ENCODE assay signal across 8 cellular contexts in the genomic region with DNA sequence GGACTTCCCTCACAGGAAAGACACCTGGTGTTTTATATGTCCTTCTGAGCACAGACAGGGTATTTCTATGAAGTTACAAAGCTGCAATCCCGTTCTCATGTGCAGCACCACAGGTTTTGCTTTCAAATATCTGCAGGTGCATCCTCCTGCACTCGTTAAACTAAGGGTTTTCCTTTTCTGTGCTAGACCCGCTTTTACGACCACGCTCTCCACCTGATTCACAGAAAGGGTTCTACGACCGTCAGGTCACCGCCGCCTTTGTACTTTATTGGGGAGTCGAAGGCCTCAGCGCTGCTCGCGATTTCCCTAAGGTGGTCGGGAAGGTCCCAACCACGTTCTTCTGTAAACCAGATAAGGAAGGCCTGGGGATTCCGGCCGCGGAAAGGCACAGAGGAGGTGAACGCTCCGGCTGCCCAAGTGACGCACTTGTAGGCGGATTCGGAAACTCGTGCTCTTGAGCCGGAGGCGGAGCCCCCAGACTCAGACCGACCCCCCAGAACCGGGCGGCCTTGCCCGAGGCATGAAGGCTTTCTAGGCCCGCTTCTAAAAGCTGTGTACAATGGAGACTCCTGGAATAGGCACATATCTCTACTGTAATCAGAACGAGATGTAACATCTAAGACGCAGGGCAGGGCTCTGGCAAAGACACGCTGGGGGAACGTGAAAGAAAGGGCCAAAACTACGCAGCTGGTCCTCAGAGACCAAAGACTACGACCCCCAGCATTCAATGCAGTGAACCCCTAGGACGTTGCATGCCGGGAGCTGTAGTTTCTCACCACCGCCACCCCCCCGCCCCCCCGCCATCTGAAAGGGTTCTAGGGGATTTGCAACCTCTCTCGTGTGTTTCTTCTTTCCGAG. TPM values are rescaled to one million over a fixed set of nuclear protein-coding genes. Genes with fewer than 3 reads are reported as not detected.
DNase-seq lines count a peak whose midpoint lies in the region; ATAC-seq and TF ChIP-seq lines count a peak whose summit lies in the region.

No MANE protein-coding gene starts in this region.

- H3K4me1 ChIP-seq in urinary bladder (ENCODE audit: insufficient read depth): no peaks in the 10 kb centered on the region

- DNase-seq in GM12864 (ENCODE audit: low read depth) (peak; percentile 87), NCI-H2081 (lab: John Stamatoyannopoulos, UW) (peak; percentile 90 to 95), T-helper 9 cell (peak; percentile 70), astrocyte of the cerebellum (ENCODE audit: low read depth) (peak; percentile 81), hepatic stellate cell (ENCODE audit: low spot score) (peak; percentile 87), pulmonary artery endothelial cell (ENCODE audit: low read depth, low spot score) (peak; percentile 75)

- peak overlapping the region; percentile 63 for H3K4me3 ChIP-seq in GM12864 (ENCODE audit: low read depth, low read length)
- peak overlapping the region; percentile 81 for H3K4me3 ChIP-seq in astrocyte of the cerebellum (ENCODE audit: low read depth, low read length)
- peak overlapping the region; percentile 61 for H3K4me3 ChIP-seq in urinary bladder (ENCODE audit: low read depth, low read length)

- under 1% methylated on average over 44 of the region's 44 CpGs for WGBS in urinary bladder

- peak; percentile 25 for ATAC-seq in HG02943 (IDR thresholded peaks at IDR 0.05; ENCODE audit: low read depth, unreplicated experiment)

- H3K36me3 ChIP-seq in urinary bladder (ENCODE audit: insufficient read depth): no peaks in the 10 kb centered on the region

- in situ Hi-C loops in astrocyte of the cerebellum (cut with HindIII; ENCODE audit: low sequenced_read_pairs): no loop called here

- TF ChIP-seq CTCF in GM12864 (IDR thresholded peaks at IDR 0.05; ENCODE audit: low read depth, low read length, missing control alignments): no peak
- TF ChIP-seq CTCF in astrocyte of the cerebellum (IDR thresholded peaks at IDR 0.05; ENCODE audit: low read depth, low read length, missing control alignments): no peak

- peak overlapping the region; percentile 89 for H3K27ac ChIP-seq in urinary bladder (ENCODE audit: low read depth)

RNA-seq across cellular contexts. Expression of a gene that starts 0.9 kb away (rescaled TPM):
- total RNA-seq in pulmonary artery endothelial cell: 668 and 1,188 TPM in 2 replicates
- total RNA-seq in urinary bladder: 376 TPM
- polyA plus RNA-seq in urinary bladder: 299 TPM

RNA-seq across cellular contexts. Expression of a gene that starts 36.4 kb away (rescaled TPM):
- total RNA-seq in pulmonary artery endothelial cell: 27.6 and 27.9 TPM in 2 replicates
- 37.0 TPM for total RNA-seq in urinary bladder
- polyA plus RNA-seq in urinary bladder: 11.2 TPM

Comparison
In these comparisons a context has a peak if more than half of its experiments do, and no peak if none do; other contexts are left out.
1. Peak in every context shown above with its lines: DNase-seq, ATAC-seq, H3K4me3 ChIP-seq and H3K27ac ChIP-seq.